In genomic region chr6:138593100-138593877, GRCh38 we compare ENCODE assay signal across 8 cellular contexts.
DNase-seq lines count a peak whose midpoint lies in the region; ATAC-seq lines count a peak whose summit lies in the region.

No MANE protein-coding gene starts in this region.

- H3K4me1 ChIP-seq in ACC112 (ENCODE audit: control insufficient read depth, insufficient read depth, low read length, unreplicated experiment): peaks cover 37% of the 10 kb centered on the region

- no peaks in the 10 kb centered on the region for H3K36me3 Mint-ChIP-seq in immature natural killer cell

- DNase-seq in RKO (ENCODE audit: low spot score) (peak; percentile 98), amniotic stem cell (lab: John Stamatoyannopoulos, UW) (peak; percentile 91), immature natural killer cell (no peak), NCI-H2196 (lab: John Stamatoyannopoulos, UW; ENCODE audit: unreplicated experiment) (no peak)
- DNase-seq in stimulated activated CD4-positive, alpha-beta T cell treated with anti-CD3 and anti-CD28 coated beads, Interleukin-12 subunit alpha, Interleukin-12 subunit beta, amount 100 ng/mL, for 48 hours (ENCODE audit: low read depth in 2 of 3, low spot score in 1 of 3): peak in 2 of 3 donors; percentile 13 to 44

- H3K4me3 ChIP-seq in ACC112 (ENCODE audit: low read depth, low read length): peak overlapping the region; percentile 59

- H3K27ac Mint-ChIP-seq in immature natural killer cell: no peak overlapping the region

- ATAC-seq in GM18909 (IDR thresholded peaks at IDR 0.05; ENCODE audit: poor library complexity, unreplicated experiment) (peak; percentile 79), HG03064 (IDR thresholded peaks at IDR 0.05; ENCODE audit: low read depth, unreplicated experiment) (peak; percentile 70)

- H3K27me3 Mint-ChIP-seq in immature natural killer cell (ENCODE audit: low read depth in 3 of 3): peaks cover 0 to 3% (median 0%) of the 10 kb centered on the region in 3 donors

- peak overlapping the region; percentile 98 for H3K27ac ChIP-seq in ACC112 (ENCODE audit: low read depth, low read length)

- peaks cover 9 to 14% of the 10 kb centered on the region in 2 donors for H3K4me1 Mint-ChIP-seq in immature natural killer cell

- H3K4me3 Mint-ChIP-seq in immature natural killer cell: peak overlapping the region in 4 of 5 donors; percentile 19 to 43 (median 34)

- no peak overlapping the region for H2AFZ ChIP-seq in ACC112 (ENCODE audit: low read length, unreplicated experiment)

- no peaks in the 10 kb centered on the region for H3K36me3 ChIP-seq in ACC112 (ENCODE audit: insufficient read depth, low read length)

- no peaks in the 10 kb centered on the region for H3K27me3 ChIP-seq in ACC112 (ENCODE audit: insufficient read depth, low read length)

- H3K79me2 ChIP-seq in ACC112 (ENCODE audit: control insufficient read depth, insufficient read depth, low read length, unreplicated experiment): peaks cover 14% of the 10 kb centered on the region

- no peaks in the 10 kb centered on the region for H3K9me3 Mint-ChIP-seq in immature natural killer cell

Comparison
In these comparisons a context has a peak if more than half of its experiments do, and no peak if none do; other contexts are left out.
1. DNase-seq: peak in RKO (single experiment), amniotic stem cell (single experiment) and stimulated activated CD4-positive, alpha-beta T cell treated with anti-CD3 and anti-CD28 coated beads, Interleukin-12 subunit alpha, Interleukin-12 subunit beta, amount 100 ng/mL, for 48 hours (2 of 3); none in immature natural killer cell (0 of 3) and NCI-H2196 (single experiment).